22 cellular contexts compared by ENCODE assay signal in the genomic region with DNA sequence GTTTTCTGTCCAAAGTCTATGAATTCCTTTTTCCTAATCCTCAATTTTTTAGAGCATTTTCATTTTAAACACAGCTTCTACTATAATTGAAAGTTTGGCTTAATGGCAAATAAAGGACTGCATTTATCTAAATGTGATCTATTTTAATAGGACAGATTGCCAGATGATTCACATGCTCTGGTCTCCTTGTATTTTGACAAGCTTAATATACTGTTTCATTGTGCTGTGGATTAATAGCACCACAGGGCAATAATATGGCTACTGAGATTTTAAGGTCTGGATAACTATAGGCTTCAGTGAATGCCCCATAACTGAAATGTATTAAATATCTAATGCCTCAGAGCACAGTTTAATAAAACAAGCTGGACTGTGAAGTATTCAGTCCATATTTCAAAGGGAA.
DNase-seq lines count a peak whose midpoint lies in the region; ATAC-seq and TF ChIP-seq lines count a peak whose summit lies in the region.
"Had no signal": no experiment of that assay in that cellular context is flagged by ENCODE, and none has a peak within 500 bp of the region (broad histone marks: within the 10 kb centered on the region; RNA-seq: fewer than 3 reads in every experiment).

No MANE protein-coding gene starts in this region.

- POLR2A ChIA-PET in activated CD8-positive, alpha-beta T cell treated with anti-CD3 and anti-CD28 coated beads, Interleukin-2, amount 10 ng/mL, durations not matched to agents 7 days and 5 days (lab: Charles Lee) = no interaction called here

- H3K9me3 Mint-ChIP-seq in activated CD8-positive, alpha-beta T cell treated with anti-CD3 and anti-CD28 coated beads, Interleukin-2, amount 10 ng/mL, durations not matched to agents 7 days and 5 days (ENCODE audit: insufficient read depth) = no peaks in the 10 kb centered on the region

- peak; percentile 70 for ATAC-seq in SK-N-SH treated with all-trans-retinoic acid at 6 μM for 48 hours
- ATAC-seq in left colon = no peak
- no peak for ATAC-seq in activated CD8-positive, alpha-beta T cell treated with anti-CD3 and anti-CD28 coated beads, Interleukin-2, amount 10 ng/mL, durations not matched to agents 7 days and 5 days
- ATAC-seq: CD8-positive, alpha-beta T cell; GM12878 had no signal

- no peak overlapping the region for H3K27ac ChIP-seq in uterus
- H3K27ac ChIP-seq: 22Rv1, BLaER1, C4-2B had no signal

- H3K27ac Mint-ChIP-seq in activated CD8-positive, alpha-beta T cell treated with anti-CD3 and anti-CD28 coated beads, Interleukin-2, amount 10 ng/mL, durations not matched to agents 7 days and 5 days = no peak overlapping the region
- H3K27ac Mint-ChIP-seq: B cell; CD4-positive, CD25-positive, alpha-beta regulatory T cell; CD8-positive, alpha-beta T cell had no signal

- no peak for TF ChIP-seq POLR2A in uterus (IDR thresholded peaks at IDR 0.05)

- no peak overlapping the region for H3K4me3 Mint-ChIP-seq in activated CD8-positive, alpha-beta T cell treated with anti-CD3 and anti-CD28 coated beads, Interleukin-2, amount 10 ng/mL, durations not matched to agents 7 days and 5 days
- H3K4me3 Mint-ChIP-seq: B cell; CD4-positive, CD25-positive, alpha-beta regulatory T cell; CD8-positive, alpha-beta T cell had no signal

- H3K27me3 ChIP-seq in uterus = no peaks in the 10 kb centered on the region
- H3K27me3 ChIP-seq: BLaER1 had no signal

- no peaks in the 10 kb centered on the region for H3K36me3 ChIP-seq in uterus
- H3K36me3 ChIP-seq: BLaER1, HAP-1 had no signal

- H3K4me3 ChIP-seq in uterus = no peak overlapping the region
- H3K4me3 ChIP-seq: BLaER1, GM12878, HAP-1 had no signal

- no peaks in the 10 kb centered on the region for H3K36me3 Mint-ChIP-seq in activated CD8-positive, alpha-beta T cell treated with anti-CD3 and anti-CD28 coated beads, Interleukin-2, amount 10 ng/mL, durations not matched to agents 7 days and 5 days (ENCODE audit: low read depth)
- H3K36me3 Mint-ChIP-seq: CD4-positive, CD25-positive, alpha-beta regulatory T cell; CD8-positive, alpha-beta T cell had no signal

- no peaks in the 10 kb centered on the region for H3K4me1 ChIP-seq in uterus
- H3K4me1 ChIP-seq: Caco-2, HAP-1 had no signal

- DNase-seq in EH (ENCODE audit: low read depth) (peak; percentile 13), NCI-H69 (lab: John Stamatoyannopoulos, UW) (peak; percentile 35), foreskin melanocyte (peak; percentile 89), ecto neural progenitor cell (ENCODE audit: low spot score) (no peak), left colon (no peak), uterus (no peak)
- no peak for DNase-seq in activated CD8-positive, alpha-beta T cell treated with anti-CD3 and anti-CD28 coated beads, Interleukin-2, amount 10 ng/mL, durations not matched to agents 7 days and 5 days
- DNase-seq: Caco-2; CD4-positive, CD25-positive, alpha-beta regulatory T cell; CD8-positive, alpha-beta T cell; DMS153; DND-41; EL; GDM1; GOT3 had no signal

- no peaks in the 10 kb centered on the region for H3K4me1 Mint-ChIP-seq in activated CD8-positive, alpha-beta T cell treated with anti-CD3 and anti-CD28 coated beads, Interleukin-2, amount 10 ng/mL, durations not matched to agents 7 days and 5 days (ENCODE audit: low read depth)
- H3K4me1 Mint-ChIP-seq: B cell; CD4-positive, CD25-positive, alpha-beta regulatory T cell had no signal

- intact Hi-C loops in left colon (cut with DNase I, micrococcal nuclease) (no loop called here), uterus (cut with DNase I; ENCODE audit: low total_unique reads) (no loop called here)

- no peaks in the 10 kb centered on the region for H3K9me3 ChIP-seq in uterus
- H3K9me3 ChIP-seq: HAP-1 had no signal

- H3K27me3 Mint-ChIP-seq in activated CD8-positive, alpha-beta T cell treated with anti-CD3 and anti-CD28 coated beads, Interleukin-2, amount 10 ng/mL, durations not matched to agents 7 days and 5 days (ENCODE audit: low read depth) = no peaks in the 10 kb centered on the region
- H3K27me3 Mint-ChIP-seq: B cell; CD4-positive, CD25-positive, alpha-beta regulatory T cell had no signal

- TF ChIP-seq CTCF in uterus (IDR thresholded peaks at IDR 0.05) = no peak

- CTCF ChIA-PET in activated CD8-positive, alpha-beta T cell treated with anti-CD3 and anti-CD28 coated beads, Interleukin-2, amount 10 ng/mL, durations not matched to agents 7 days and 5 days (lab: Charles Lee) = no interaction called here

TF ChIP-seq in SK-N-SH treated with all-trans-retinoic acid at 6 μM for 48 hours, 23 proteins besides CTCF, POLR2A, EP300 and RAD21:
- TF ChIP-seq ZC3H10 (CRISPR knock-in tag; IDR thresholded peaks at IDR 0.05) (0 out of 2 replicates have a peak, but pooled peaks have one; percentile 55), RARB (CRISPR knock-in tag; IDR thresholded peaks at IDR 0.05) (no peak), ISL1 (CRISPR knock-in tag; IDR thresholded peaks at IDR 0.05) (peak; percentile 83), CSRNP3 (CRISPR knock-in tag; IDR thresholded peaks at IDR 0.05) (no peak), OSR1 (CRISPR knock-in tag; IDR thresholded peaks at IDR 0.05) (no peak), TCF4 (CRISPR knock-in tag; IDR thresholded peaks at IDR 0.05; ENCODE audit: borderline replicate concordance) (peak; percentile 64), ZNF565 (CRISPR knock-in tag; conservative IDR thresholded peaks at IDR 0.05; ENCODE audit: low read depth) (no peak)

Comparison
In these comparisons a context has a peak if more than half of its experiments do, and no peak if none do; other contexts are left out.
1. DNase-seq: peak in EH (single experiment), NCI-H69 (single experiment) and foreskin melanocyte (single experiment); none in ecto neural progenitor cell (single experiment), left colon (0 of 2), activated CD8-positive, alpha-beta T cell treated with anti-CD3 and anti-CD28 coated beads, Interleukin-2, amount 10 ng/mL, durations not matched to agents 7 days and 5 days (single experiment) and uterus (0 of 2).